Comparison of ENCODE assay signal across 2 cellular contexts in genomic region chr9:72134801-72135200, GRCh38.
TF ChIP-seq lines count a peak whose summit lies in the region.

No MANE protein-coding gene starts in this region.

TF ChIP-seq in IMR-90, 13 proteins besides CTCF, POLR2A, EP300 and RAD21:
- TF ChIP-seq FOS (IDR thresholded peaks at IDR 0.05; ENCODE audit: low read depth, low read length) (no peak), CEBPB (IDR thresholded peaks at IDR 0.05; ENCODE audit: low read depth, low read length) (peak; percentile 28; the same call in 1 of the 2 replicates)

TF ChIP-seq in HepG2, 621 proteins besides CTCF, POLR2A, EP300 and RAD21:
- TF ChIP-seq TBX3 (IDR thresholded peaks at IDR 0.05; ENCODE audit: borderline replicate concordance) (no peak), CEBPB (IDR thresholded peaks at IDR 0.05; ENCODE audit: borderline replicate concordance, low read depth, low read length) (peak; percentile 70; the same call in 1 of the 2 replicates), ZNF652 (CRISPR knock-in tag; IDR thresholded peaks at IDR 0.05; ENCODE audit: borderline replicate concordance, low read depth) (peak; percentile 56; the same call in 1 of the 2 replicates), ZFYVE20 (CRISPR knock-in tag; IDR thresholded peaks at IDR 0.05; ENCODE audit: borderline replicate concordance, low read depth) (no peak), CEBPG (CRISPR knock-in tag; IDR thresholded peaks at IDR 0.05) (peak; percentile 53)
